32 cellular contexts compared by ENCODE assay signal in genomic region chr17:6462692-6463091, GRCh38. TPM values are rescaled to one million over a fixed set of nuclear protein-coding genes. Genes with fewer than 3 reads are reported as not detected.
"Had no signal": no experiment of that assay in that cellular context is flagged by ENCODE, and none has a peak within 500 bp of the region (broad histone marks: within the 10 kb centered on the region; RNA-seq: fewer than 3 reads in every experiment).

No MANE protein-coding gene starts in this region.

- H3K27me3 ChIP-seq: right lobe of liver, uterus had no signal

- H3K27ac ChIP-seq: heart left ventricle, right lobe of liver, uterus had no signal

- H3K27me3 Mint-ChIP-seq: activated T-cell treated with anti-CD3 and anti-CD28 coated beads, Interleukin-2, amount 50 U/mL, for 24 hours; stimulated activated naive CD8-positive, alpha-beta T cell treated with anti-CD3 and anti-CD28 coated beads, Interleukin-15, amount 100 ng/mL, for 72 hours; type B pancreatic cell had no signal

- H3K36me3 Mint-ChIP-seq: immature natural killer cell; natural killer cell; stimulated activated memory B cell treated with anti-CD40 and anti-IgM and Interleukin-4, amounts not matched to agents 10 μg/mL and 1 μg/mL and 100 μg/mL, for 72 hours had no signal

- ATAC-seq: esophagus mucosa; heart left ventricle; left lobe of liver; natural killer cell; right lobe of liver; stimulated activated memory B cell treated with anti-CD40 and anti-IgM and Interleukin-4, amounts not matched to agents 10 μg/mL and 1 μg/mL and 100 μg/mL, for 72 hours; T-helper 17 cell had no signal

- H3K36me3 ChIP-seq: heart left ventricle, right lobe of liver, uterus had no signal

- H3K4me3 ChIP-seq: heart left ventricle, lung, right lobe of liver, uterus had no signal

- DNase-seq: activated CD4-positive, alpha-beta memory T cell treated with anti-CD3 and anti-CD28 coated beads, Interleukin-2, amount 10 ng/mL, durations not matched to agents 7 days and 5 days; activated CD4-positive, alpha-beta T cell treated with anti-CD3 and anti-CD28 coated beads for 1 hour; activated CD4-positive, alpha-beta T cell treated with anti-CD3 and anti-CD28 coated beads, Interleukin-2, amount 10 ng/mL, durations not matched to agents 7 days and 5 days; activated CD8-positive, alpha-beta memory T cell treated with anti-CD3 and anti-CD28 coated beads, Interleukin-2, amount 50 U/mL, for 48 hours; activated gamma-delta T cell treated with Interleukin-2 at 50 U/mL for 16 hours; activated naive CD4-positive, alpha-beta T cell treated with anti-CD3 and anti-CD28 coated beads, Interleukin-2, amount 50 U/mL, for 16 hours; activated T-cell treated with anti-CD3 and anti-CD28 coated beads, Interleukin-2, amount 50 U/mL, for 24 hours; amniotic stem cell; caudate nucleus; foreskin fibroblast; hypothalamus; immature natural killer cell; kidney glomerular epithelial cell; mesendoderm; natural killer cell; stimulated activated CD4-positive, alpha-beta T cell treated with anti-CD3 and anti-CD28 coated beads, Interleukin-12 subunit alpha, Interleukin-12 subunit beta, amount 100 ng/mL, for 4 hours; stimulated activated CD4-positive, alpha-beta T cell treated with anti-CD3 and anti-CD28 coated beads, Interleukin-4, amount 100 ng/mL, for 24 hours; stimulated activated naive CD8-positive, alpha-beta T cell treated with anti-CD3 and anti-CD28 coated beads, Interleukin-15, amount 100 ng/mL, for 72 hours; substantia nigra; T-helper 17 cell; uterus had no signal

- H3K27ac Mint-ChIP-seq: activated CD4-positive, alpha-beta memory T cell treated with anti-CD3 and anti-CD28 coated beads, Interleukin-2, amount 10 ng/mL, durations not matched to agents 7 days and 5 days; activated CD4-positive, alpha-beta T cell treated with anti-CD3 and anti-CD28 coated beads, Interleukin-2, amount 10 ng/mL, durations not matched to agents 7 days and 5 days; activated T-cell treated with anti-CD3 and anti-CD28 coated beads, Interleukin-2, amount 50 U/mL, for 24 hours; immature natural killer cell; natural killer cell; stimulated activated memory B cell treated with anti-CD40 and anti-IgM and Interleukin-4, amounts not matched to agents 10 μg/mL and 1 μg/mL and 100 μg/mL, for 72 hours; type B pancreatic cell had no signal

- H3K4me3 Mint-ChIP-seq: activated CD4-positive, alpha-beta memory T cell treated with anti-CD3 and anti-CD28 coated beads, Interleukin-2, amount 10 ng/mL, durations not matched to agents 7 days and 5 days; activated CD4-positive, alpha-beta T cell treated with anti-CD3 and anti-CD28 coated beads, Interleukin-2, amount 10 ng/mL, durations not matched to agents 7 days and 5 days; activated T-cell treated with anti-CD3 and anti-CD28 coated beads, Interleukin-2, amount 50 U/mL, for 24 hours; immature natural killer cell; natural killer cell; stimulated activated memory B cell treated with anti-CD40 and anti-IgM and Interleukin-4, amounts not matched to agents 10 μg/mL and 1 μg/mL and 100 μg/mL, for 72 hours; stimulated activated naive CD8-positive, alpha-beta T cell treated with anti-CD3 and anti-CD28 coated beads, Interleukin-15, amount 100 ng/mL, for 72 hours; T-helper 17 cell; type B pancreatic cell had no signal

- H3K4me1 ChIP-seq: heart left ventricle, right lobe of liver, uterus had no signal

- H3K9me3 ChIP-seq: right lobe of liver, uterus had no signal

- H3K4me1 Mint-ChIP-seq: immature natural killer cell; natural killer cell; stimulated activated memory B cell treated with anti-CD40 and anti-IgM and Interleukin-4, amounts not matched to agents 10 μg/mL and 1 μg/mL and 100 μg/mL, for 72 hours had no signal

- H3K9me3 Mint-ChIP-seq: activated CD4-positive, alpha-beta memory T cell treated with anti-CD3 and anti-CD28 coated beads, Interleukin-2, amount 10 ng/mL, durations not matched to agents 7 days and 5 days; activated CD4-positive, alpha-beta T cell treated with anti-CD3 and anti-CD28 coated beads, Interleukin-2, amount 10 ng/mL, durations not matched to agents 7 days and 5 days; activated T-cell treated with anti-CD3 and anti-CD28 coated beads, Interleukin-2, amount 50 U/mL, for 24 hours; immature natural killer cell; natural killer cell; stimulated activated naive CD8-positive, alpha-beta T cell treated with anti-CD3 and anti-CD28 coated beads, Interleukin-15, amount 100 ng/mL, for 72 hours; type B pancreatic cell had no signal

RNA-seq across cellular contexts. Expression of gene PIMREG, which starts 18.4 kb away (rescaled TPM):
- total RNA-seq: mononuclear cell, T-helper 17 cell had no signal

RNA-seq across cellular contexts. Expression of gene AIPL1, which starts 27.8 kb away (rescaled TPM):
- total RNA-seq: activated CD4-positive, alpha-beta memory T cell treated with anti-CD3 and anti-CD28 coated beads, Interleukin-2, amount 10 ng/mL, durations not matched to agents 7 days and 5 days; activated CD4-positive, alpha-beta T cell treated with anti-CD3 and anti-CD28 coated beads, Interleukin-2, amount 10 ng/mL, durations not matched to agents 7 days and 5 days; esophagus mucosa; heart left ventricle; left lobe of liver; lung; natural killer cell; osteocyte; posterior vena cava; right lobe of liver; skeletal muscle tissue; T-helper 17 cell; uterus had no signal
- polyA plus RNA-seq: heart left ventricle, immature natural killer cell, lung had no signal
